ENCODE assay signal across 20 cellular contexts in the genomic region with DNA sequence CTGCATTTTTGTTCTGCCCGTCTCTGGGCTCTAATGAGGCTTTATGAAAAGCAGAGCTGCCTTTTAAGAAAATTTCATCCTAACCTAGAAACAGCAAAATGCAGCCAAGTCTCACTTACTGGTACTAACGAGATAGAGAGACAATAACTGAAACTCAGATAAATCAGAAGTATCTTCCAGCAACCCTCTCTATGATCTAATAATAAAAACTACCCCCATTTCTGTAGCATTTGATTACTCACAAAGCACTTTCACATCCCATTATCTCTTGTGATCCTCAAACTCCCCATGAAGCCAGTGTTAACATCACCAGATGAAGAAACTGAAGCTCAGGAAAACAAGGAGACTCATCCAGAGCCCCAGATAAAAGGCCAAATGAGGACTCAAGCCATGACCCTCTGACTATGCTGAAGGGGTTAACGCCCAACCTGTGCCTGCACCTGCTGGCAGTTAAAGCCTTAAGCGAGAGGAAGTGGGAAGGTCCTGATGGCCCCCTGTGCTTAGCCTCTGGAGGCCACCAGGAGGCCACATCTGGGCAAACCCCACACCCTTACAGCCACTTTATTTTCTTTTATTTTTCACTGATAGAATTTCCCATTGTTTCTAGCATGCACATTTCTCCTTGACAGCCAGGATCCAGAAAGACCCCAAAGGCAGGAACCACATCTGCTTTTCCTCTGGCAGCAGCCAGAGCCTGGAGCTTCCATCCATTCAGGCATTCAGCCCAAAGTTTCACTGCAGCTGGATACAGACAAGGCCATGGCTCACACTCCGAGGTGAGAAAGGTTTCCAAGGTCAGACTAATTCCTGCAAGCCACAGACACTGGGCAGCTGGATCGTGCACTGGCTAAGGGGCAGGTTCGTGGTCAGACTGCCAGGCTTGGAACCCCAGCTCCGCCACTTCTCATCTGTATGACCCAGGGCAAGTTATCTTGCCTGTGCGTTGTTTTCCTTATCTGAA. TPM values are rescaled to one million over a fixed set of nuclear protein-coding genes. Genes with fewer than 3 reads are reported as not detected.
A peak's percentile ranks its signal among the peaks of the same experiment; 100 is the strongest.
DNase-seq lines count a peak whose midpoint lies in the region; ATAC-seq and TF ChIP-seq lines count a peak whose summit lies in the region.
"Had no signal": no experiment of that assay in that cellular context is flagged by ENCODE, and none has a peak within 500 bp of the region (broad histone marks: within the 10 kb centered on the region; RNA-seq: fewer than 3 reads in every experiment).

No MANE protein-coding gene starts in this region.

- H3K4me3 Mint-ChIP-seq in endodermal cell (no peak overlapping the region), osteocyte (ENCODE audit: unreplicated experiment) (no peak overlapping the region)
- H3K4me3 Mint-ChIP-seq: effector memory CD8-positive, alpha-beta T cell; naive thymus-derived CD8-positive, alpha-beta T cell had no signal

- TF ChIP-seq EP300 in esophagus muscularis mucosa (IDR thresholded peaks at IDR 0.05) = no peak

- intact Hi-C loops in psoas muscle (cut with DNase I) = no loop called here
- intact Hi-C loops in esophagus muscularis mucosa (cut with DNase I) = no loop called here

- H3K9me3 ChIP-seq in endodermal cell (ENCODE audit: control insufficient read depth, low read length) = no peaks in the 10 kb centered on the region
- no peaks in the 10 kb centered on the region for H3K9me3 ChIP-seq in psoas muscle
- no peaks in the 10 kb centered on the region for H3K9me3 ChIP-seq in esophagus muscularis mucosa
- H3K9me3 ChIP-seq: body of pancreas, testis had no signal

- H3K9ac ChIP-seq in endodermal cell (ENCODE audit: extremely low read depth, low read length, poor library complexity, severe bottlenecking) = no peak overlapping the region

- TF ChIP-seq CTCF in endodermal cell (conservative IDR thresholded peaks at IDR 0.05) (peak; percentile 74), osteocyte (IDR thresholded peaks at IDR 0.05) (peak; percentile 8), psoas muscle (IDR thresholded peaks at IDR 0.05) (no peak), esophagus muscularis mucosa (IDR thresholded peaks at IDR 0.05) (no peak)

- H3K4me3 ChIP-seq in endodermal cell (ENCODE audit: low read length) (no peak overlapping the region), psoas muscle (no peak overlapping the region), esophagus muscularis mucosa (no peak overlapping the region)
- H3K4me3 ChIP-seq: body of pancreas, testis had no signal

- H3K4me1 ChIP-seq in endodermal cell (ENCODE audit: control insufficient read depth, insufficient read depth, low read length) (no peaks in the 10 kb centered on the region), psoas muscle (peaks cover 10% of the 10 kb centered on the region), esophagus muscularis mucosa (no peaks in the 10 kb centered on the region)
- H3K4me1 ChIP-seq: body of pancreas had no signal

- no peaks in the 10 kb centered on the region for H3K36me3 ChIP-seq in endodermal cell (ENCODE audit: control insufficient read depth, insufficient read depth, low read length)
- H3K36me3 ChIP-seq in psoas muscle (ENCODE audit: insufficient read depth in 1 of 2, low read depth in 1 of 2) = no peaks in the 10 kb centered on the region
- no peaks in the 10 kb centered on the region for H3K36me3 ChIP-seq in esophagus muscularis mucosa

- H3K27ac Mint-ChIP-seq in endodermal cell = no peak overlapping the region
- H3K27ac Mint-ChIP-seq in osteocyte (ENCODE audit: unreplicated experiment) = no peak overlapping the region
- H3K27ac Mint-ChIP-seq: effector memory CD8-positive, alpha-beta T cell; naive thymus-derived CD8-positive, alpha-beta T cell had no signal

- H3K4me1 Mint-ChIP-seq in endodermal cell (peaks cover 1% of the 10 kb centered on the region), osteocyte (ENCODE audit: unreplicated experiment) (peaks cover 33% of the 10 kb centered on the region)
- H3K4me1 Mint-ChIP-seq: naive thymus-derived CD8-positive, alpha-beta T cell had no signal

- H3K9me3 Mint-ChIP-seq in endodermal cell (no peaks in the 10 kb centered on the region), osteocyte (ENCODE audit: unreplicated experiment) (no peaks in the 10 kb centered on the region)

- no peak for ATAC-seq in psoas muscle
- ATAC-seq: body of pancreas; effector memory CD8-positive, alpha-beta T cell; left colon; naive thymus-derived CD8-positive, alpha-beta T cell had no signal

- 66 to 68% methylated on average over 9 of the region's 9 CpGs for WGBS in endodermal cell (ENCODE audit: insufficient coverage in 1 of 2, insufficient read length in 1 of 2), 2 experiments
- 47 to 50% (median 47%) methylated on average over 9 of the region's 9 CpGs for WGBS in psoas muscle, 3 donors
- 57% methylated on average over 9 of the region's 9 CpGs for WGBS in esophagus muscularis mucosa

- H3K27me3 Mint-ChIP-seq in endodermal cell (ENCODE audit: insufficient read depth) (peaks cover 32% of the 10 kb centered on the region), osteocyte (ENCODE audit: unreplicated experiment) (no peaks in the 10 kb centered on the region)

- no peak for TF ChIP-seq POLR2A in esophagus muscularis mucosa (IDR thresholded peaks at IDR 0.05; ENCODE audit: low read depth)

- H3K27ac ChIP-seq in endodermal cell (ENCODE audit: low read depth, low read length) (no peak overlapping the region), psoas muscle (no peak overlapping the region), esophagus muscularis mucosa (replicated peaks in 1 of 4) (no peak overlapping the region)
- H3K27ac ChIP-seq: 22Rv1, body of pancreas, RWPE1 had no signal

- peaks cover 34% of the 10 kb centered on the region for H3K27me3 ChIP-seq in endodermal cell (ENCODE audit: control insufficient read depth, insufficient read depth, low read length, poor library complexity, severe bottlenecking)
- no peaks in the 10 kb centered on the region for H3K27me3 ChIP-seq in psoas muscle (ENCODE audit: insufficient read depth in 3 of 3, low read length in 2 of 3)
- H3K27me3 ChIP-seq in esophagus muscularis mucosa = no peaks in the 10 kb centered on the region
- H3K27me3 ChIP-seq: body of pancreas, testis had no signal

- H3K36me3 Mint-ChIP-seq in endodermal cell (ENCODE audit: low read depth) = no peaks in the 10 kb centered on the region
- peaks cover 23% of the 10 kb centered on the region for H3K36me3 Mint-ChIP-seq in osteocyte (ENCODE audit: unreplicated experiment)
- H3K36me3 Mint-ChIP-seq: naive thymus-derived CD8-positive, alpha-beta T cell had no signal

- DNase-seq in NCI-H146 (lab: John Stamatoyannopoulos, UW) = peak; percentile 39
- no peak for DNase-seq in NCI-H146 treated with DMSO at 0.1 percent for 48 hours (lab: John Stamatoyannopoulos, UW; ENCODE audit: unreplicated experiment)
- peak; percentile 25 for DNase-seq in NCI-H510A (lab: John Stamatoyannopoulos, UW)
- peak; percentile 70 for DNase-seq in endodermal cell
- no peak for DNase-seq in osteocyte (ENCODE audit: extremely low spot score, unreplicated experiment)
- no peak for DNase-seq in psoas muscle
- DNase-seq in DMS53 (lab: John Stamatoyannopoulos, UW) = no peak
- DNase-seq in esophagus muscularis mucosa (ENCODE audit: extremely low spot score) = no peak
- DNase-seq: activated CD4-positive, alpha-beta T cell treated with anti-CD3 and anti-CD28 coated beads, Interleukin-2, amount 50 U/mL, for 4 hours; activated effector memory CD4-positive, alpha-beta T cell treated with anti-CD3 and anti-CD28 coated beads, Interleukin-2, amount 50 U/mL, for 16 hours; body of pancreas; COR-L47; effector memory CD8-positive, alpha-beta T cell; left colon; naive thymus-derived CD8-positive, alpha-beta T cell; NCI-H1092; NCI-H2227 treated with DMSO at 0.1 percent for 48 hours; testis had no signal

RNA-seq across cellular contexts. Expression of a gene that starts 37.2 kb away (rescaled TPM):
- 10 to 100 TPM; 25.8 to 39.8 TPM for total RNA-seq in endodermal cell
- 15.1 TPM for polyA plus RNA-seq in endodermal cell (2013, experiment 1 of 2)
- polyA plus RNA-seq in endodermal cell (2013, experiment 2 of 2) = 15.4 TPM
- total RNA-seq in osteocyte = 900 and 954 TPM in 2 replicates
- total RNA-seq in psoas muscle = 10 to 100 TPM; 11.3 to 52.7 (median 29.3) TPM
- polyA plus RNA-seq in psoas muscle = 10 to 100 TPM in 1 of 3 donors, 1 to 10 TPM in 2; 4.2 to 16.0 (median 7.1) TPM
- 10 to 100 TPM; 39.0 to 52.4 (median 45.6) TPM for total RNA-seq in esophagus muscularis mucosa
- total RNA-seq: naive thymus-derived CD8-positive, alpha-beta T cell had no signal
- polyA plus RNA-seq: naive thymus-derived CD8-positive, alpha-beta T cell had no signal

Comparison
In these comparisons a context has a peak if more than half of its experiments do, and no peak if none do; other contexts are left out.
1. DNase-seq: peak in NCI-H146 (single experiment), NCI-H510A (single experiment) and endodermal cell (single experiment); none in NCI-H146 treated with DMSO at 0.1 percent for 48 hours (single experiment), osteocyte (single experiment), psoas muscle (0 of 2), DMS53 (single experiment) and esophagus muscularis mucosa (single experiment).
2. CTCF ChIP-seq: peak in endodermal cell (single experiment) and osteocyte (single experiment); none in psoas muscle (single experiment) and esophagus muscularis mucosa (0 of 3).
3. RNA of a gene that starts 37.2 kb away (total RNA-seq): 900 to 954 TPM in osteocyte; 39.0 to 52.4 TPM in esophagus muscularis mucosa, 25.8 to 39.8 TPM in endodermal cell and 11.3 to 52.7 TPM in psoas muscle; every median in the first group is over 10 times any median in the second.